8 cellular contexts compared by ENCODE assay signal in genomic region chr19:41505105-41505504, GRCh38.
"Had no signal": no experiment of that assay in that cellular context is flagged by ENCODE, and none has a peak within 500 bp of the region (broad histone marks: within the 10 kb centered on the region; RNA-seq: fewer than 3 reads in every experiment).

No MANE protein-coding gene starts in this region.

- FAIRE-seq: HepG2, HTR-8/SVneo had no signal

- H3K9ac ChIP-seq: KMS-11 had no signal

- H3K4me3 Mint-ChIP-seq: IgD-negative memory B cell had no signal

- H3K27ac ChIP-seq: HL-60, KMS-11 had no signal

- H3K27ac Mint-ChIP-seq: IgD-negative memory B cell had no signal

- DNase-seq: IMR-90, KBM-7, KG1 had no signal

- ATAC-seq: HepG2 had no signal

- H3K4me2 ChIP-seq: KMS-11 had no signal

- H3K36me3 Mint-ChIP-seq: IgD-negative memory B cell had no signal
